In genomic region chr1:169330927-169331326, GRCh38 we compare ENCODE assay signal across 8 cellular contexts.
"Had no signal": no experiment of that assay in that cellular context is flagged by ENCODE, and none has a peak within 500 bp of the region (broad histone marks: within the 10 kb centered on the region; RNA-seq: fewer than 3 reads in every experiment).

No MANE protein-coding gene starts in this region.

- H3K27me3 Mint-ChIP-seq: IgD-negative memory B cell had no signal

- FAIRE-seq: H1, H54, HepG2 had no signal

- H3K4me1 Mint-ChIP-seq: GM23338 had no signal

- ATAC-seq: GM23338, HepG2 had no signal

- H3K4me3 Mint-ChIP-seq: GM23338, H9 had no signal

- H3K27ac Mint-ChIP-seq: GM23338, IgD-negative memory B cell had no signal

- DNase-seq: H9, HCEC 1CT, KG1 had no signal
